ENCODE assay signal across 10 cellular contexts in the genomic region with DNA sequence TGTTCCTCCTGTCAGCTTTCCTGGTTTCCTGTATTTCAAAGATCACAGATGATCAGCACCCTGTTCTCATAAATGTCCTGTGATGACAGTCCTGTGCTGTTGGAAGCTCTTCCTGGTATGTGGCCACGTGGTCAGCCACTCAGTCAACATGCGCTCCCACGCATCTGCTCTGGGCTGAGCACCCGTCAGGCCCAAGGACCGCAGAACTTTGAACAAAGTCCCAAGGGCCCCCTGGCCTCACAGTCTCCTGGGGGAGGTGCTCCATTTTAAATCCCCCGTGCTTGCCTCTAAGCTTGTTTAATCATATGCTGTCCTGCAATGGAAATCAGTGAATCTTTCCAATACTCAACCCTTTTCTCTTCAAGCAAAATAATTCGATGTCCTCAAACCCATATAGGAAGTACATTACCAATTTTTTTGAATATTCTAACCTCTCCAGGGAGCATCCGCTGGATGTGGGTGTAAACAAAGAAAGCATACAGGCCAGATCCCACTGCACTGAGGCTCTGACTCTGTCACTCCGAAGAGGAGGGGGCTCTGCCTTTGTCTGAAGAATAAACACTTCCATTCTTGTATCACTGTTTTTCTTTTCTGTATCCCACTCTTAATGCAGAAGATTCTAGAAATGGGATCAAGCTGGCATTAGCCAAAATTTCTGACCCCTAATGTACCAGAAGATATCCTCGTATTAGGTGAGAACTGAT.
A peak's percentile ranks its signal among the peaks of the same experiment; 100 is the strongest.
DNase-seq lines count a peak whose midpoint lies in the region; ATAC-seq and TF ChIP-seq lines count a peak whose summit lies in the region.
"Had no signal": no experiment of that assay in that cellular context is flagged by ENCODE, and none has a peak within 500 bp of the region (broad histone marks: within the 10 kb centered on the region; RNA-seq: fewer than 3 reads in every experiment).

No MANE protein-coding gene starts in this region.

- peak overlapping the region; percentile 82 for H3K27ac Mint-ChIP-seq in memory B cell

- no peaks in the 10 kb centered on the region for H3K27me3 Mint-ChIP-seq in memory B cell

- no peak for TF ChIP-seq POLR2A in erythroblast (IDR thresholded peaks at IDR 0.05; ENCODE audit: low read length)

- H3K9me3 Mint-ChIP-seq in memory B cell, result no peaks in the 10 kb centered on the region

- H3K4me3 Mint-ChIP-seq in memory B cell, result peak overlapping the region; percentile 6

- H3K4me1 Mint-ChIP-seq in memory B cell, result peaks cover 33% of the 10 kb centered on the region

- DNase-seq in MV-4-11 (lab: John Stamatoyannopoulos, UW) (peak; percentile 7), memory B cell (ENCODE audit: low spot score in 2 of 2) (no peak), erythroblast (lab: John Stamatoyannopoulos, UW) (no peak), occipital lobe (lab: John Stamatoyannopoulos, UW) (no peak), Kasumi-1 (lab: John Stamatoyannopoulos, UW) (no peak), cerebellum (ENCODE audit: low spot score) (no peak)
- DNase-seq: DND-41, pancreas had no signal

- peak; percentile 43 for ATAC-seq in GM18499 (IDR thresholded peaks at IDR 0.05; ENCODE audit: insufficient read depth, unreplicated experiment)
- ATAC-seq in GM21825 (IDR thresholded peaks at IDR 0.05; ENCODE audit: unreplicated experiment), result peak; percentile 68
- peak; percentile 66 for ATAC-seq in memory B cell (ENCODE audit: low read depth)
- ATAC-seq: pancreas had no signal

- H3K36me3 Mint-ChIP-seq in memory B cell, result peaks cover 16% of the 10 kb centered on the region
